ENCODE assay signal across 1 cellular context in genomic region chr18:55401275-55401620, GRCh38.
TF ChIP-seq lines count a peak whose summit lies in the region.

No MANE protein-coding gene starts in this region.

TF ChIP-seq in GM23338, 12 proteins besides CTCF, POLR2A, EP300 and RAD21 (continued from another document):
- TF ChIP-seq, protein P1, sequence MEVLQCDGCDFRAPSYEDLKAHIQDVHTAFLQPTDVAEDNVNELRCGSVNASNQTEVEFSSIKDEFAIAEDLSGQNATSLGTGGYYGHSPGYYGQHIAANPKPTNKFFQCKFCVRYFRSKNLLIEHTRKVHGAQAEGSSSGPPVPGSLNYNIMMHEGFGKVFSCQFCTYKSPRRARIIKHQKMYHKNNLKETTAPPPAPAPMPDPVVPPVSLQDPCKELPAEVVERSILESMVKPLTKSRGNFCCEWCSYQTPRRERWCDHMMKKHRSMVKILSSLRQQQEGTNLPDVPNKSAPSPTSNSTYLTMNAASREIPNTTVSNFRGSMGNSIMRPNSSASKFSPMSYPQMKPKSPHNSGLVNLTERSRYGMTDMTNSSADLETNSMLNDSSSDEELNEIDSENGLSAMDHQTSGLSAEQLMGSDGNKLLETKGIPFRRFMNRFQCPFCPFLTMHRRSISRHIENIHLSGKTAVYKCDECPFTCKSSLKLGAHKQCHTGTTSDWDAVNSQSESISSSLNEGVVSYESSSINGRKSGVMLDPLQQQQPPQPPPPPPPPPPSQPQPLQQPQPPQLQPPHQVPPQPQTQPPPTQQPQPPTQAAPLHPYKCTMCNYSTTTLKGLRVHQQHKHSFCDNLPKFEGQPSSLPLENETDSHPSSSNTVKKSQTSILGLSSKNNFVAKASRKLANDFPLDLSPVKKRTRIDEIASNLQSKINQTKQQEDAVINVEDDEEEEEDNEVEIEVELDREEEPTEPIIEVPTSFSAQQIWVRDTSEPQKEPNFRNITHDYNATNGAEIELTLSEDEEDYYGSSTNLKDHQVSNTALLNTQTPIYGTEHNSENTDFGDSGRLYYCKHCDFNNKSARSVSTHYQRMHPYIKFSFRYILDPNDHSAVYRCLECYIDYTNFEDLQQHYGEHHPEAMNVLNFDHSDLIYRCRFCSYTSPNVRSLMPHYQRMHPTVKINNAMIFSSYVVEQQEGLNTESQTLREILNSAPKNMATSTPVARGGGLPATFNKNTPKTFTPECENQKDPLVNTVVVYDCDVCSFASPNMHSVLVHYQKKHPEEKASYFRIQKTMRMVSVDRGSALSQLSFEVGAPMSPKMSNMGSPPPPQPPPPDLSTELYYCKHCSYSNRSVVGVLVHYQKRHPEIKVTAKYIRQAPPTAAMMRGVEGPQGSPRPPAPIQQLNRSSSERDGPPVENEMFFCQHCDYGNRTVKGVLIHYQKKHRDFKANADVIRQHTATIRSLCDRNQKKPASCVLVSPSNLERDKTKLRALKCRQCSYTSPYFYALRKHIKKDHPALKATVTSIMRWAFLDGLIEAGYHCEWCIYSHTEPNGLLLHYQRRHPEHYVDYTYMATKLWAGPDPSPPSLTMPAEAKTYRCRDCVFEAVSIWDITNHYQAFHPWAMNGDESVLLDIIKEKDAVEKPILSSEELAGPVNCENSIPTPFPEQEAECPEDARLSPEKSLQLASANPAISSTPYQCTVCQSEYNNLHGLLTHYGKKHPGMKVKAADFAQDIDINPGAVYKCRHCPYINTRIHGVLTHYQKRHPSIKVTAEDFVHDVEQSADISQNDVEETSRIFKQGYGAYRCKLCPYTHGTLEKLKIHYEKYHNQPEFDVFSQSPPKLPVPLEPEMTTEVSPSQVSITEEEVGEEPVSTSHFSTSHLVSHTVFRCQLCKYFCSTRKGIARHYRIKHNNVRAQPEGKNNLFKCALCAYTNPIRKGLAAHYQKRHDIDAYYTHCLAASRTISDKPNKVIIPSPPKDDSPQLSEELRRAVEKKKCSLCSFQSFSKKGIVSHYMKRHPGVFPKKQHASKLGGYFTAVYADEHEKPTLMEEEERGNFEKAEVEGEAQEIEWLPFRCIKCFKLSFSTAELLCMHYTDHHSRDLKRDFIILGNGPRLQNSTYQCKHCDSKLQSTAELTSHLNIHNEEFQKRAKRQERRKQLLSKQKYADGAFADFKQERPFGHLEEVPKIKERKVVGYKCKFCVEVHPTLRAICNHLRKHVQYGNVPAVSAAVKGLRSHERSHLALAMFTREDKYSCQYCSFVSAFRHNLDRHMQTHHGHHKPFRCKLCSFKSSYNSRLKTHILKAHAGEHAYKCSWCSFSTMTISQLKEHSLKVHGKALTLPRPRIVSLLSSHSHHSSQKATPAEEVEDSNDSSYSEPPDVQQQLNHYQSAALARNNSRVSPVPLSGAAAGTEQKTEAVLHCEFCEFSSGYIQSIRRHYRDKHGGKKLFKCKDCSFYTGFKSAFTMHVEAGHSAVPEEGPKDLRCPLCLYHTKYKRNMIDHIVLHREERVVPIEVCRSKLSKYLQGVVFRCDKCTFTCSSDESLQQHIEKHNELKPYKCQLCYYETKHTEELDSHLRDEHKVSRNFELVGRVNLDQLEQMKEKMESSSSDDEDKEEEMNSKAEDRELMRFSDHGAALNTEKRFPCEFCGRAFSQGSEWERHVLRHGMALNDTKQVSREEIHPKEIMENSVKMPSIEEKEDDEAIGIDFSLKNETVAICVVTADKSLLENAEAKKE (CRISPR knock-in tag; IDR thresholded peaks at IDR 0.05): no peak
- TF ChIP-seq ZNF331 (CRISPR knock-in tag; IDR thresholded peaks at IDR 0.05; ENCODE audit: low read depth): no peak
- TF ChIP-seq EZH2 (IDR thresholded peaks at IDR 0.05; ENCODE audit: low read depth, unreplicated experiment): no peak
